20 cellular contexts compared by ENCODE assay signal in the genomic region with DNA sequence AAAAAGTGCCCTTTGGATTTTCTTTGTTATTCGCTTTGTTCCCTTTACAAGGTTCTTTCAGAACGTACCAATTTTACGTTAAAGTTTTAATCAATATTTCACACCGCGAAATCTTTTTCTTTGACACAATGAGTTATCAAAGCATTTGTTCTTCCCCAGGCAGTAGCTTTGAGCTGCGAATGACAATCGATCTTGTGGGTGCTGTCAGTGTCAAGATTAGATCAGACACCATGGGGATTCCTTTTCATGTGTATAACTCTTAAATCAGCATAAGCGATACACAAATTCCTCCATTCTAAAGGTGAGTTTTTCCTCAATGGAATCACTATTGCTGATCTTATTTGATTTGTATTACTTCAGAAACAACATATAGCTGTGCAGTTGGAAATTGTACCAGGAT.
"Had no signal": no experiment of that assay in that cellular context is flagged by ENCODE, and none has a peak within 500 bp of the region (broad histone marks: within the 10 kb centered on the region; RNA-seq: fewer than 3 reads in every experiment).

No MANE protein-coding gene starts in this region.

- H3K9me3 ChIP-seq: esophagus squamous epithelium, gastroesophageal sphincter, neutrophil, ovary, thyroid gland had no signal

- ATAC-seq: effector memory CD8-positive, alpha-beta T cell; gastroesophageal sphincter; left cardiac atrium; left ventricle myocardium superior; right cardiac atrium had no signal

- DNase-seq: central memory CD4-positive, alpha-beta T cell; effector memory CD8-positive, alpha-beta T cell; esophagus squamous epithelium; foreskin fibroblast; glutamatergic neuron; left cardiac atrium; left ventricle myocardium superior; mesenchymal stem cell; naive B cell; ovary; right cardiac atrium; small intestine; stimulated activated CD4-positive, alpha-beta T cell treated with anti-CD3 and anti-CD28 coated beads, Interleukin-2, amount 100 ng/mL, for 48 hours; stimulated activated naive CD4-positive, alpha-beta T cell treated with Interleukin-2 at 50 U/mL for 16 hours; thyroid gland had no signal

- FAIRE-seq: keratinocyte, small intestine, urothelium cell line had no signal

- H3K4me3 ChIP-seq: esophagus squamous epithelium, gastroesophageal sphincter, lung, ovary, thyroid gland had no signal

- H3K27ac ChIP-seq: esophagus squamous epithelium, gastroesophageal sphincter, neutrophil, ovary, thyroid gland had no signal

- H3K4me1 ChIP-seq: esophagus squamous epithelium, gastroesophageal sphincter, thyroid gland had no signal

- H3K36me3 ChIP-seq: esophagus squamous epithelium, gastroesophageal sphincter, neutrophil, ovary, thyroid gland had no signal

- H3K27me3 ChIP-seq: esophagus squamous epithelium, gastroesophageal sphincter, neutrophil, ovary, thyroid gland had no signal
